26 cellular contexts compared by ENCODE assay signal in genomic region chr12:54030442-54030801, GRCh38. TPM values are rescaled to one million over a fixed set of nuclear protein-coding genes. Genes with fewer than 3 reads are reported as not detected.
DNase-seq lines count a peak whose midpoint lies in the region; ATAC-seq and TF ChIP-seq lines count a peak whose summit lies in the region.
"Had no signal": no experiment of that assay in that cellular context is flagged by ENCODE, and none has a peak within 500 bp of the region (broad histone marks: within the 10 kb centered on the region; RNA-seq: fewer than 3 reads in every experiment).

No MANE protein-coding gene starts in this region.

- peak overlapping the region; percentile 97 for H3K9ac ChIP-seq in GM23248
- peak overlapping the region; percentile 64 for H3K9ac ChIP-seq in skeletal muscle satellite cell (ENCODE audit: low read depth, low read length)
- H3K9ac ChIP-seq: BLaER1 had no signal

- in situ Hi-C loops in GM23248 (cut with MboI): no loop called here

- peaks cover 93% of the 10 kb centered on the region for H3K79me2 ChIP-seq in GM23248 (ENCODE audit: insufficient read depth)

- H3K27ac ChIP-seq in GM23248 (peak overlapping the region; percentile 99), lower lobe of right lung (peak overlapping the region; percentile 18)
- H3K27ac ChIP-seq: BLaER1, body of pancreas, heart right ventricle, upper lobe of left lung, VCaP had no signal

- H3K27me3 ChIP-seq in GM23248 (replicated peaks; ENCODE audit: insufficient read depth) (no peaks in the 10 kb centered on the region), lower lobe of right lung (ENCODE audit: low read depth) (peaks cover 100% of the 10 kb centered on the region), skeletal muscle satellite cell (ENCODE audit: control insufficient read depth, insufficient read depth, low read length) (no peaks in the 10 kb centered on the region)
- H3K27me3 ChIP-seq: MG63 had no signal

- TF ChIP-seq CTCF in lower lobe of right lung (IDR thresholded peaks at IDR 0.05): no peak

- H3K4me1 Mint-ChIP-seq in activated T-helper 1 cell treated with anti-CD3 and anti-CD28 coated beads, Interleukin-12 subunit alpha, Interleukin-12 subunit beta, Interleukin-2, Interleukin-4 antibody, amounts not matched to agents 30 ng/mL and 10 ng/mL and 1 ng/mL, durations not matched to agents 14 hours and 24 hours and 36 hours (ENCODE audit: low read depth): peaks cover 24% of the 10 kb centered on the region

- H3K36me3 ChIP-seq in GM23248 (ENCODE audit: low read depth): no peaks in the 10 kb centered on the region
- H3K36me3 ChIP-seq in lower lobe of right lung: no peaks in the 10 kb centered on the region
- peaks cover 35% of the 10 kb centered on the region for H3K36me3 ChIP-seq in skeletal muscle satellite cell (ENCODE audit: insufficient read depth, low read length)
- H3K36me3 ChIP-seq: BLaER1, heart right ventricle, upper lobe of left lung had no signal

- peak overlapping the region; percentile 40 for H3K27ac Mint-ChIP-seq in activated T-helper 1 cell treated with anti-CD3 and anti-CD28 coated beads, Interleukin-12 subunit alpha, Interleukin-12 subunit beta, Interleukin-2, Interleukin-4 antibody, amounts not matched to agents 30 ng/mL and 10 ng/mL and 1 ng/mL, durations not matched to agents 14 hours and 24 hours and 36 hours

- no peaks in the 10 kb centered on the region for H3K9me3 Mint-ChIP-seq in activated T-helper 1 cell treated with anti-CD3 and anti-CD28 coated beads, Interleukin-12 subunit alpha, Interleukin-12 subunit beta, Interleukin-2, Interleukin-4 antibody, amounts not matched to agents 30 ng/mL and 10 ng/mL and 1 ng/mL, durations not matched to agents 14 hours and 24 hours and 36 hours

- ATAC-seq in lower lobe of right lung: no peak
- ATAC-seq: Right ventricle myocardium inferior had no signal

- H3K4me2 ChIP-seq in GM23248 (ENCODE audit: unreplicated experiment): peak overlapping the region; percentile 94
- H3K4me2 ChIP-seq in skeletal muscle satellite cell (ENCODE audit: low read length): no peak overlapping the region
- H3K4me2 ChIP-seq: BLaER1 had no signal

- H3K4me3 Mint-ChIP-seq in activated T-helper 1 cell treated with anti-CD3 and anti-CD28 coated beads, Interleukin-12 subunit alpha, Interleukin-12 subunit beta, Interleukin-2, Interleukin-4 antibody, amounts not matched to agents 30 ng/mL and 10 ng/mL and 1 ng/mL, durations not matched to agents 14 hours and 24 hours and 36 hours: no peak overlapping the region

- peaks cover 34% of the 10 kb centered on the region for H3F3A ChIP-seq in GM23248 (ENCODE audit: insufficient read depth)

- DNase-seq in GM23248: no peak
- DNase-seq in activated T-helper 1 cell treated with anti-CD3 and anti-CD28 coated beads, Interleukin-12 subunit alpha, Interleukin-12 subunit beta, Interleukin-2, Interleukin-4 antibody, amounts not matched to agents 30 ng/mL and 10 ng/mL and 1 ng/mL, durations not matched to agents 14 hours and 24 hours and 36 hours (ENCODE audit: low spot score): no peak
- no peak for DNase-seq in lower lobe of right lung
- DNase-seq in activated CD4-positive, alpha-beta T cell treated with anti-CD3 and anti-CD28 coated beads, Interleukin-2, amount 50 U/mL, for 1 hour: no peak
- no peak for DNase-seq in SIG-M5 treated with dmso at 0.1 percent for 504 hours (lab: John Stamatoyannopoulos, UW; ENCODE audit: unreplicated experiment)
- no peak for DNase-seq in NCI-H1417 treated with DMSO at 0.1 percent for 48 hours (lab: John Stamatoyannopoulos, UW)
- DNase-seq in NK-92 (lab: John Stamatoyannopoulos, UW; ENCODE audit: unreplicated experiment): no peak
- DNase-seq: ACHN; activated CD4-positive, alpha-beta T cell treated with anti-CD3 and anti-CD28 coated beads for 4 hours; activated CD8-positive, alpha-beta memory T cell treated with anti-CD3 and anti-CD28 coated beads for 24 hours; activated gamma-delta T cell treated with Interleukin-2 at 50 U/mL for 16 hours; erythroblast; foreskin fibroblast; heart right ventricle; KG1; left cardiac atrium; MG63; NCI-H1436 treated with DMSO at 0.1 percent for 48 hours; OCI-M1 had no signal

- peak overlapping the region; percentile 81 for H2AFZ ChIP-seq in GM23248

- no peaks in the 10 kb centered on the region for H4K20me1 ChIP-seq in GM23248 (ENCODE audit: insufficient read depth)

- H3K27me3 Mint-ChIP-seq in activated T-helper 1 cell treated with anti-CD3 and anti-CD28 coated beads, Interleukin-12 subunit alpha, Interleukin-12 subunit beta, Interleukin-2, Interleukin-4 antibody, amounts not matched to agents 30 ng/mL and 10 ng/mL and 1 ng/mL, durations not matched to agents 14 hours and 24 hours and 36 hours (ENCODE audit: insufficient read depth): peaks cover 84% of the 10 kb centered on the region

- WGBS in GM23248 (ENCODE audit: low coverage in 1 of 2, low lambda C conversion rate in 2 of 2, missing lambda C conversion rate in 2 of 2), 2 experiments: 10 to 16% methylated on average over 7 of the region's 7 CpGs

- no peaks in the 10 kb centered on the region for H3K9me2 ChIP-seq in GM23248 (ENCODE audit: insufficient read depth)

- H3K36me3 Mint-ChIP-seq in activated T-helper 1 cell treated with anti-CD3 and anti-CD28 coated beads, Interleukin-12 subunit alpha, Interleukin-12 subunit beta, Interleukin-2, Interleukin-4 antibody, amounts not matched to agents 30 ng/mL and 10 ng/mL and 1 ng/mL, durations not matched to agents 14 hours and 24 hours and 36 hours (ENCODE audit: low read depth): no peaks in the 10 kb centered on the region

- intact Hi-C loops in activated T-helper 1 cell treated with anti-CD3 and anti-CD28 coated beads, Interleukin-12 subunit alpha, Interleukin-12 subunit beta, Interleukin-2, Interleukin-4 antibody, amounts not matched to agents 30 ng/mL and 10 ng/mL and 1 ng/mL, durations not matched to agents 14 hours and 24 hours and 36 hours (cut with micrococcal nuclease): loop anchor here (5.0 kb wide), 1 partner anchor 33 kb away; no protein-coding TSS in a partner anchor
- intact Hi-C loops in lower lobe of right lung (cut with DNase I): no loop called here

- H3K4me1 ChIP-seq in GM23248 (ENCODE audit: insufficient read depth) (peaks cover 46% of the 10 kb centered on the region), lower lobe of right lung (peaks cover 13% of the 10 kb centered on the region), skeletal muscle satellite cell (ENCODE audit: control insufficient read depth, insufficient read depth, low read length) (peaks cover 43% of the 10 kb centered on the region)
- H3K4me1 ChIP-seq: BLaER1 had no signal

- no peaks in the 10 kb centered on the region for H3K9me3 ChIP-seq in GM23248 (ENCODE audit: low read depth)
- H3K9me3 ChIP-seq in lower lobe of right lung: no peaks in the 10 kb centered on the region
- no peaks in the 10 kb centered on the region for H3K9me3 ChIP-seq in skeletal muscle satellite cell (replicated peaks; ENCODE audit: low read length)
- H3K9me3 ChIP-seq: body of pancreas, MG63 had no signal

- H3K4me3 ChIP-seq in GM23248: peak overlapping the region; percentile 77
- no peak overlapping the region for H3K4me3 ChIP-seq in lower lobe of right lung
- H3K4me3 ChIP-seq in skeletal muscle satellite cell (ENCODE audit: low read length): no peak overlapping the region
- H3K4me3 ChIP-seq: BLaER1, body of pancreas, MG63, upper lobe of left lung had no signal

RNA-seq across cellular contexts. Expression of gene HOXC6, which starts 2.2 kb away (rescaled TPM):
- total RNA-seq in GM23248 (2014; rRNA removed; shearing (Covaris generic)): 3.6 and 4.9 TPM in 2 replicates
- 19.9 and 20.5 TPM in 2 replicates for polyA plus RNA-seq in GM23248 (2016; fragmentation: Nextera tagmentation; extraction: Ambion mirVana)
- not detected in 2 replicates for total RNA-seq in activated T-helper 1 cell treated with anti-CD3 and anti-CD28 coated beads, Interleukin-12 subunit alpha, Interleukin-12 subunit beta, Interleukin-2, Interleukin-4 antibody, amounts not matched to agents 30 ng/mL and 10 ng/mL and 1 ng/mL, durations not matched to agents 14 hours and 24 hours and 36 hours
- 0.50 TPM for total RNA-seq in lower lobe of right lung
- total RNA-seq in skeletal muscle satellite cell (2012; rRNA removed): 2.5 and 4.6 TPM in 2 replicates
- total RNA-seq: body of pancreas, H7 had no signal

RNA-seq across cellular contexts. Expression of gene HOXC5, which starts 2.4 kb away (rescaled TPM):
- 1.1 and 1.8 TPM in 2 replicates for total RNA-seq in GM23248 (2014; rRNA removed; shearing (Covaris generic))
- polyA plus RNA-seq in GM23248 (2016; fragmentation: Nextera tagmentation; extraction: Ambion mirVana): 0.65 and 1.3 TPM in 2 replicates
- total RNA-seq in activated T-helper 1 cell treated with anti-CD3 and anti-CD28 coated beads, Interleukin-12 subunit alpha, Interleukin-12 subunit beta, Interleukin-2, Interleukin-4 antibody, amounts not matched to agents 30 ng/mL and 10 ng/mL and 1 ng/mL, durations not matched to agents 14 hours and 24 hours and 36 hours: not detected in 2 replicates
- not detected for total RNA-seq in lower lobe of right lung
- total RNA-seq in skeletal muscle satellite cell (2012; rRNA removed): 1.1 and 1.3 TPM in 2 replicates
- total RNA-seq: body of pancreas, H7, heart right ventricle, left cardiac atrium, Right ventricle myocardium inferior had no signal

RNA-seq across cellular contexts. Expression of gene HOXC8, which starts 21.6 kb away (rescaled TPM):
- total RNA-seq in GM23248 (2014; rRNA removed; shearing (Covaris generic)): 3.8 and 11.3 TPM in 2 replicates
- polyA plus RNA-seq in GM23248 (2016; fragmentation: Nextera tagmentation; extraction: Ambion mirVana): 16.7 and 20.8 TPM in 2 replicates
- not detected in 2 replicates for total RNA-seq in activated T-helper 1 cell treated with anti-CD3 and anti-CD28 coated beads, Interleukin-12 subunit alpha, Interleukin-12 subunit beta, Interleukin-2, Interleukin-4 antibody, amounts not matched to agents 30 ng/mL and 10 ng/mL and 1 ng/mL, durations not matched to agents 14 hours and 24 hours and 36 hours
- total RNA-seq in lower lobe of right lung: not detected
- total RNA-seq in skeletal muscle satellite cell (2012; rRNA removed): 3.1 and 4.8 TPM in 2 replicates
- total RNA-seq: body of pancreas, H7, heart right ventricle, left cardiac atrium, Right ventricle myocardium inferior, upper lobe of left lung had no signal
- polyA plus RNA-seq: heart right ventricle had no signal

RNA-seq across cellular contexts. Expression of gene HOXC4, which starts 23.2 kb away (rescaled TPM):
- 2.2 and 3.4 TPM in 2 replicates for total RNA-seq in GM23248 (2014; rRNA removed; shearing (Covaris generic))
- polyA plus RNA-seq in GM23248 (2016; fragmentation: Nextera tagmentation; extraction: Ambion mirVana): 2.3 and 3.1 TPM in 2 replicates
- not detected in 2 replicates for total RNA-seq in activated T-helper 1 cell treated with anti-CD3 and anti-CD28 coated beads, Interleukin-12 subunit alpha, Interleukin-12 subunit beta, Interleukin-2, Interleukin-4 antibody, amounts not matched to agents 30 ng/mL and 10 ng/mL and 1 ng/mL, durations not matched to agents 14 hours and 24 hours and 36 hours
- 0.47 TPM for total RNA-seq in lower lobe of right lung
- 1.0 and 1.3 TPM in 2 replicates for total RNA-seq in skeletal muscle satellite cell (2012; rRNA removed)
- total RNA-seq: body of pancreas, H7, Right ventricle myocardium inferior had no signal

RNA-seq across cellular contexts. Expression of gene HOXC9, which starts 30.5 kb away (rescaled TPM):
- total RNA-seq in GM23248 (2014; rRNA removed; shearing (Covaris generic)): 2.5 and 3.7 TPM in 2 replicates
- polyA plus RNA-seq in GM23248 (2016; fragmentation: Nextera tagmentation; extraction: Ambion mirVana): 5.5 and 6.0 TPM in 2 replicates
- total RNA-seq in activated T-helper 1 cell treated with anti-CD3 and anti-CD28 coated beads, Interleukin-12 subunit alpha, Interleukin-12 subunit beta, Interleukin-2, Interleukin-4 antibody, amounts not matched to agents 30 ng/mL and 10 ng/mL and 1 ng/mL, durations not matched to agents 14 hours and 24 hours and 36 hours: not detected in 2 replicates
- total RNA-seq in lower lobe of right lung: not detected
- total RNA-seq in skeletal muscle satellite cell (2012; rRNA removed): 4.1 and 7.6 TPM in 2 replicates
- total RNA-seq: body of pancreas, H7, heart right ventricle, left cardiac atrium, Right ventricle myocardium inferior had no signal
- polyA plus RNA-seq: heart right ventricle had no signal
